26 cellular contexts compared by ENCODE assay signal in genomic region chr2:147502895-147503294, GRCh38.
DNase-seq lines count a peak whose midpoint lies in the region; ATAC-seq, FAIRE-seq and TF ChIP-seq lines count a peak whose summit lies in the region.
"Had no signal": no experiment of that assay in that cellular context is flagged by ENCODE, and none has a peak within 500 bp of the region (broad histone marks: within the 10 kb centered on the region; RNA-seq: fewer than 3 reads in every experiment).

No MANE protein-coding gene starts in this region.

- no peaks in the 10 kb centered on the region for H3K36me3 ChIP-seq in bronchial epithelial cell (ENCODE audit: control insufficient read depth, insufficient read depth, low read length)
- H3K36me3 ChIP-seq: BE2C, BLaER1 had no signal

- H3K9me3 Mint-ChIP-seq in activated naive CD8-positive, alpha-beta T cell treated with anti-CD3 and anti-CD28 coated beads, Interleukin-2, amount 10 ng/mL, durations not matched to agents 7 days and 5 days, result peaks cover 13% of the 10 kb centered on the region
- no peaks in the 10 kb centered on the region for H3K9me3 Mint-ChIP-seq in activated naive CD8-positive, alpha-beta T cell treated with anti-CD3 and anti-CD28 coated beads for 36 hours
- H3K9me3 Mint-ChIP-seq in natural killer cell, result no peaks in the 10 kb centered on the region

- no peak for DNase-seq in activated naive CD8-positive, alpha-beta T cell treated with anti-CD3 and anti-CD28 coated beads, Interleukin-2, amount 10 ng/mL, durations not matched to agents 7 days and 5 days
- no peak for DNase-seq in activated naive CD8-positive, alpha-beta T cell treated with anti-CD3 and anti-CD28 coated beads for 36 hours
- DNase-seq in bronchial epithelial cell (ENCODE audit: low read depth) (no peak), natural killer cell (no peak), GDM1 (lab: John Stamatoyannopoulos, UW) (no peak), putamen (ENCODE audit: low spot score) (no peak)
- DNase-seq: 8988T; ACHN; BE2C; C1 segment of cervical spinal cord; CD4-positive, alpha-beta memory T cell; CD4-positive, CD25-positive, alpha-beta regulatory T cell; CD8-positive, alpha-beta memory T cell; COR-L47; DMS 273 treated with DMSO at 0.1 percent for 48 hours; DMS153; DMS53; DMS79 had no signal

- POLR2A ChIA-PET in activated naive CD8-positive, alpha-beta T cell treated with anti-CD3 and anti-CD28 coated beads, Interleukin-2, amount 10 ng/mL, durations not matched to agents 7 days and 5 days (lab: Charles Lee), result no interaction called here

- TF ChIP-seq CTCF in bronchial epithelial cell (IDR thresholded peaks at IDR 0.05; ENCODE audit: insufficient read depth, low read length, severe bottlenecking) (no peak), natural killer cell (IDR thresholded peaks at IDR 0.05) (no peak)

- no peak overlapping the region for H3K4me3 Mint-ChIP-seq in activated naive CD8-positive, alpha-beta T cell treated with anti-CD3 and anti-CD28 coated beads, Interleukin-2, amount 10 ng/mL, durations not matched to agents 7 days and 5 days
- H3K4me3 Mint-ChIP-seq in activated naive CD8-positive, alpha-beta T cell treated with anti-CD3 and anti-CD28 coated beads for 36 hours, result no peak overlapping the region
- peak overlapping the region; percentile 18 for H3K4me3 Mint-ChIP-seq in natural killer cell
- H3K4me3 Mint-ChIP-seq: CD14-positive monocyte; CD4-positive, CD25-positive, alpha-beta regulatory T cell had no signal

- H3K4me3 ChIP-seq in bronchial epithelial cell (ENCODE audit: low read depth, low read length), result no peak overlapping the region
- H3K4me3 ChIP-seq: BLaER1, GM12878 had no signal

- H3K27ac Mint-ChIP-seq in activated naive CD8-positive, alpha-beta T cell treated with anti-CD3 and anti-CD28 coated beads, Interleukin-2, amount 10 ng/mL, durations not matched to agents 7 days and 5 days, result peak overlapping the region; percentile 12
- no peak overlapping the region for H3K27ac Mint-ChIP-seq in activated naive CD8-positive, alpha-beta T cell treated with anti-CD3 and anti-CD28 coated beads for 36 hours
- peak overlapping the region in 1 of 2 donors; percentile 11 for H3K27ac Mint-ChIP-seq in natural killer cell
- H3K27ac Mint-ChIP-seq: CD14-positive monocyte had no signal

- H3K36me3 Mint-ChIP-seq in activated naive CD8-positive, alpha-beta T cell treated with anti-CD3 and anti-CD28 coated beads, Interleukin-2, amount 10 ng/mL, durations not matched to agents 7 days and 5 days, result peaks cover 27% of the 10 kb centered on the region
- H3K36me3 Mint-ChIP-seq in activated naive CD8-positive, alpha-beta T cell treated with anti-CD3 and anti-CD28 coated beads for 36 hours, result no peaks in the 10 kb centered on the region
- H3K36me3 Mint-ChIP-seq in natural killer cell, result peaks cover 10% of the 10 kb centered on the region
- H3K36me3 Mint-ChIP-seq: CD14-positive monocyte; CD4-positive, alpha-beta memory T cell; CD4-positive, CD25-positive, alpha-beta regulatory T cell; CD8-positive, alpha-beta memory T cell had no signal

- intact Hi-C loops in natural killer cell (cut with micrococcal nuclease), result no loop called here

- H3K27me3 Mint-ChIP-seq in activated naive CD8-positive, alpha-beta T cell treated with anti-CD3 and anti-CD28 coated beads, Interleukin-2, amount 10 ng/mL, durations not matched to agents 7 days and 5 days, result no peaks in the 10 kb centered on the region
- no peaks in the 10 kb centered on the region for H3K27me3 Mint-ChIP-seq in activated naive CD8-positive, alpha-beta T cell treated with anti-CD3 and anti-CD28 coated beads for 36 hours
- no peaks in the 10 kb centered on the region for H3K27me3 Mint-ChIP-seq in natural killer cell (ENCODE audit: low read depth in 2 of 2)
- H3K27me3 Mint-ChIP-seq: CD4-positive, alpha-beta memory T cell; CD4-positive, CD25-positive, alpha-beta regulatory T cell; CD8-positive, alpha-beta memory T cell had no signal

- no peaks in the 10 kb centered on the region for H3K27me3 ChIP-seq in bronchial epithelial cell (ENCODE audit: control insufficient read depth, insufficient read depth, low read length)
- H3K27me3 ChIP-seq: BE2C, BLaER1 had no signal

- no peak for ATAC-seq in activated naive CD8-positive, alpha-beta T cell treated with anti-CD3 and anti-CD28 coated beads, Interleukin-2, amount 10 ng/mL, durations not matched to agents 7 days and 5 days (ENCODE audit: low read depth)
- ATAC-seq in natural killer cell (no peak), GM21528 (IDR thresholded peaks at IDR 0.05; ENCODE audit: low FRiP score, unreplicated experiment) (no peak)
- ATAC-seq: GM12878 had no signal

- FAIRE-seq in bronchial epithelial cell (lab: Jason Lieb, UNC), result peak; percentile 18
- FAIRE-seq: A204.1, G401.6, GM12878, GM12892, GM18507 had no signal

- peaks cover 41% of the 10 kb centered on the region for H3K4me1 Mint-ChIP-seq in activated naive CD8-positive, alpha-beta T cell treated with anti-CD3 and anti-CD28 coated beads, Interleukin-2, amount 10 ng/mL, durations not matched to agents 7 days and 5 days
- H3K4me1 Mint-ChIP-seq in activated naive CD8-positive, alpha-beta T cell treated with anti-CD3 and anti-CD28 coated beads for 36 hours, result peaks cover 16% of the 10 kb centered on the region
- peaks cover 56 to 61% of the 10 kb centered on the region in 2 donors for H3K4me1 Mint-ChIP-seq in natural killer cell
